10 cellular contexts compared by ENCODE assay signal in genomic region chr2:68675470-68675869, GRCh38. TPM values are rescaled to one million over a fixed set of nuclear protein-coding genes. Genes with fewer than 3 reads are reported as not detected.
"Had no signal": no experiment of that assay in that cellular context is flagged by ENCODE, and none has a peak within 500 bp of the region (broad histone marks: within the 10 kb centered on the region; RNA-seq: fewer than 3 reads in every experiment).

No MANE protein-coding gene starts in this region.

- DNase-seq: IMR-90, KBM-7, KG1 had no signal

- H3K4me2 ChIP-seq: KMS-11 had no signal

- H3K27ac ChIP-seq: HL-60, KMS-11 had no signal

- ATAC-seq: HepG2 had no signal

- FAIRE-seq: HepG2, HTR-8/SVneo had no signal

- H3K9ac ChIP-seq: KMS-11 had no signal

RNA-seq across cellular contexts. Expression of gene PROKR1, which starts 32.1 kb away (rescaled TPM):
- total RNA-seq: HepG2, HT-29, HT1080, IMR-90 had no signal
- polyA plus RNA-seq: HepG2, IgD-negative memory B cell, IMR-90 had no signal

RNA-seq across cellular contexts. Expression of gene ARHGAP25, which starts 59.1 kb away (rescaled TPM):
- total RNA-seq: HepG2, HT-29, HT1080 had no signal
- polyA plus RNA-seq: HepG2 had no signal
